ENCODE assay signal across 1 cellular context in the genomic region with DNA sequence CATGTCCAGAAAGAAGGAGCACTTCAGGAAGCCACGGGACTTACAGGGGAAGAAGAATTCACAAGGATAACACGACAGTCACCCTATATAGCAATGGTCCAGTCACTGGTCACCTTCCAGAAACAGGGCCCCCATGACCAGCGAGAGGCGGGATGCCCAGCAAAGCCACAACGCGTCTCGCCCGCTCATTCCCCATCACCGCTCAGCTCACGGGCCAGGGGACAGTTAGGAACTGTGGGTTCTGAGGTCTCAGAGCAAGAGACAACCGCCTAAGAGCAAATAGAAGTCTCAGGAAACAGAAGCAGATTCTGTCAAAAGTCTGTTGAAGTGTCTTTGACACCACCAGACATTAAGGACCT.
TF ChIP-seq lines count a peak whose summit lies in the region.

No MANE protein-coding gene starts in this region.

TF ChIP-seq in GM23338, 12 proteins besides CTCF, POLR2A, EP300 and RAD21 (continued from another document):
- TF ChIP-seq, protein P1, sequence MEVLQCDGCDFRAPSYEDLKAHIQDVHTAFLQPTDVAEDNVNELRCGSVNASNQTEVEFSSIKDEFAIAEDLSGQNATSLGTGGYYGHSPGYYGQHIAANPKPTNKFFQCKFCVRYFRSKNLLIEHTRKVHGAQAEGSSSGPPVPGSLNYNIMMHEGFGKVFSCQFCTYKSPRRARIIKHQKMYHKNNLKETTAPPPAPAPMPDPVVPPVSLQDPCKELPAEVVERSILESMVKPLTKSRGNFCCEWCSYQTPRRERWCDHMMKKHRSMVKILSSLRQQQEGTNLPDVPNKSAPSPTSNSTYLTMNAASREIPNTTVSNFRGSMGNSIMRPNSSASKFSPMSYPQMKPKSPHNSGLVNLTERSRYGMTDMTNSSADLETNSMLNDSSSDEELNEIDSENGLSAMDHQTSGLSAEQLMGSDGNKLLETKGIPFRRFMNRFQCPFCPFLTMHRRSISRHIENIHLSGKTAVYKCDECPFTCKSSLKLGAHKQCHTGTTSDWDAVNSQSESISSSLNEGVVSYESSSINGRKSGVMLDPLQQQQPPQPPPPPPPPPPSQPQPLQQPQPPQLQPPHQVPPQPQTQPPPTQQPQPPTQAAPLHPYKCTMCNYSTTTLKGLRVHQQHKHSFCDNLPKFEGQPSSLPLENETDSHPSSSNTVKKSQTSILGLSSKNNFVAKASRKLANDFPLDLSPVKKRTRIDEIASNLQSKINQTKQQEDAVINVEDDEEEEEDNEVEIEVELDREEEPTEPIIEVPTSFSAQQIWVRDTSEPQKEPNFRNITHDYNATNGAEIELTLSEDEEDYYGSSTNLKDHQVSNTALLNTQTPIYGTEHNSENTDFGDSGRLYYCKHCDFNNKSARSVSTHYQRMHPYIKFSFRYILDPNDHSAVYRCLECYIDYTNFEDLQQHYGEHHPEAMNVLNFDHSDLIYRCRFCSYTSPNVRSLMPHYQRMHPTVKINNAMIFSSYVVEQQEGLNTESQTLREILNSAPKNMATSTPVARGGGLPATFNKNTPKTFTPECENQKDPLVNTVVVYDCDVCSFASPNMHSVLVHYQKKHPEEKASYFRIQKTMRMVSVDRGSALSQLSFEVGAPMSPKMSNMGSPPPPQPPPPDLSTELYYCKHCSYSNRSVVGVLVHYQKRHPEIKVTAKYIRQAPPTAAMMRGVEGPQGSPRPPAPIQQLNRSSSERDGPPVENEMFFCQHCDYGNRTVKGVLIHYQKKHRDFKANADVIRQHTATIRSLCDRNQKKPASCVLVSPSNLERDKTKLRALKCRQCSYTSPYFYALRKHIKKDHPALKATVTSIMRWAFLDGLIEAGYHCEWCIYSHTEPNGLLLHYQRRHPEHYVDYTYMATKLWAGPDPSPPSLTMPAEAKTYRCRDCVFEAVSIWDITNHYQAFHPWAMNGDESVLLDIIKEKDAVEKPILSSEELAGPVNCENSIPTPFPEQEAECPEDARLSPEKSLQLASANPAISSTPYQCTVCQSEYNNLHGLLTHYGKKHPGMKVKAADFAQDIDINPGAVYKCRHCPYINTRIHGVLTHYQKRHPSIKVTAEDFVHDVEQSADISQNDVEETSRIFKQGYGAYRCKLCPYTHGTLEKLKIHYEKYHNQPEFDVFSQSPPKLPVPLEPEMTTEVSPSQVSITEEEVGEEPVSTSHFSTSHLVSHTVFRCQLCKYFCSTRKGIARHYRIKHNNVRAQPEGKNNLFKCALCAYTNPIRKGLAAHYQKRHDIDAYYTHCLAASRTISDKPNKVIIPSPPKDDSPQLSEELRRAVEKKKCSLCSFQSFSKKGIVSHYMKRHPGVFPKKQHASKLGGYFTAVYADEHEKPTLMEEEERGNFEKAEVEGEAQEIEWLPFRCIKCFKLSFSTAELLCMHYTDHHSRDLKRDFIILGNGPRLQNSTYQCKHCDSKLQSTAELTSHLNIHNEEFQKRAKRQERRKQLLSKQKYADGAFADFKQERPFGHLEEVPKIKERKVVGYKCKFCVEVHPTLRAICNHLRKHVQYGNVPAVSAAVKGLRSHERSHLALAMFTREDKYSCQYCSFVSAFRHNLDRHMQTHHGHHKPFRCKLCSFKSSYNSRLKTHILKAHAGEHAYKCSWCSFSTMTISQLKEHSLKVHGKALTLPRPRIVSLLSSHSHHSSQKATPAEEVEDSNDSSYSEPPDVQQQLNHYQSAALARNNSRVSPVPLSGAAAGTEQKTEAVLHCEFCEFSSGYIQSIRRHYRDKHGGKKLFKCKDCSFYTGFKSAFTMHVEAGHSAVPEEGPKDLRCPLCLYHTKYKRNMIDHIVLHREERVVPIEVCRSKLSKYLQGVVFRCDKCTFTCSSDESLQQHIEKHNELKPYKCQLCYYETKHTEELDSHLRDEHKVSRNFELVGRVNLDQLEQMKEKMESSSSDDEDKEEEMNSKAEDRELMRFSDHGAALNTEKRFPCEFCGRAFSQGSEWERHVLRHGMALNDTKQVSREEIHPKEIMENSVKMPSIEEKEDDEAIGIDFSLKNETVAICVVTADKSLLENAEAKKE (CRISPR knock-in tag; IDR thresholded peaks at IDR 0.05), result no peak
- no peak for TF ChIP-seq EZH2phosphoT487 (IDR thresholded peaks at IDR 0.05; ENCODE audit: unreplicated experiment)
- TF ChIP-seq ZNF331 (CRISPR knock-in tag; IDR thresholded peaks at IDR 0.05; ENCODE audit: low read depth), result no peak
